ENCODE assay signal across 10 cellular contexts in the genomic region with DNA sequence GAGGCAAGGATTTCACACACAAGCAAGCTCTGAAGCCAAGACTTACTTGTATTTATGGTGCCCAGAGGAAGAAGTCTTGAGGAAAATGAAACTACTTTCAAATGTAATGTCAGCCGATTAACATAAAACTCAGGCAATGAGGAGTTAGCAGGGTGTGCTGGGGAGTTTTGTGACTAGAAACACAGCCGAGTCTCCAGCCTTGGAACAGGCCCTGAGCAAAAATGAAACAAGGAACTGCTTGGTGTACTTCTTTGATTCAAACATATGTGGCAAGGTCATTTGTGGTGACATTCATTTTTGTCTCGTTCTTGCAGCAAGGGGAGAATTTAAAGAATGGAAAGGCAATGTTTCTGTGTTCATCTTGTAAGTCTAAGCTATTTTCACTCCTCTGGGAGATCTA. TPM values are rescaled to one million over a fixed set of nuclear protein-coding genes. Genes with fewer than 3 reads are reported as not detected.
A peak's percentile ranks its signal among the peaks of the same experiment; 100 is the strongest.
DNase-seq lines count a peak whose midpoint lies in the region; ATAC-seq and TF ChIP-seq lines count a peak whose summit lies in the region.
"Had no signal": no experiment of that assay in that cellular context is flagged by ENCODE, and none has a peak within 500 bp of the region (broad histone marks: within the 10 kb centered on the region; RNA-seq: fewer than 3 reads in every experiment).

No MANE protein-coding gene starts in this region.

- ATAC-seq in GM19463 (IDR thresholded peaks at IDR 0.05; ENCODE audit: unreplicated experiment) (peak; percentile 77), HG03066 (IDR thresholded peaks at IDR 0.05; ENCODE audit: low read depth, unreplicated experiment) (peak; percentile 60), left lobe of liver (no peak)

- TF ChIP-seq CTCF in GM10248 (IDR thresholded peaks at IDR 0.05; ENCODE audit: control extremely low read depth, extremely low read depth, low read depth, missing control alignments), result no peak

- CTCF ChIA-PET in GM10248 (lab: Yijun Ruan, JAX), result interaction anchor here (0.9 to 1.3 kb wide), 3 partner anchors 14 to 67 kb away, joined by 3 read pairs; no protein-coding TSS in a partner anchor

- POLR2A ChIA-PET in GM10248 (lab: Yijun Ruan, JAX), result no interaction called here

- DNase-seq in GM10248 (ENCODE audit: extremely low spot score) (peak; percentile 31), RPMI8226 (peak; percentile 28), AG08396 (ENCODE audit: low spot score) (no peak), cortex of kidney (lab: John Stamatoyannopoulos, UW) (no peak), left lobe of liver (ENCODE audit: low spot score) (no peak)
- DNase-seq in activated CD4-positive, alpha-beta T cell treated with anti-CD3 and anti-CD28 coated beads for 48 hours, result no peak
- DNase-seq: BE2C had no signal

RNA-seq across cellular contexts. Expression of gene DYTN, which starts 4.4 kb away (rescaled TPM):
- not detected for total RNA-seq in left lobe of liver

RNA-seq across cellular contexts. Expression of gene MDH1B, which starts 51.4 kb away (rescaled TPM):
- total RNA-seq in left lobe of liver, result 0.28 TPM
- total RNA-seq: endothelial cell of umbilical vein had no signal

RNA-seq across cellular contexts. Expression of gene FASTKD2, which starts 51.6 kb away (rescaled TPM):
- total RNA-seq in left lobe of liver, result 12.9 TPM

Comparison
In these comparisons a context has a peak if more than half of its experiments do, and no peak if none do; other contexts are left out.
1. DNase-seq: peak in GM10248 (single experiment) and RPMI8226 (single experiment); none in AG08396 (single experiment), cortex of kidney (single experiment), left lobe of liver (single experiment) and activated CD4-positive, alpha-beta T cell treated with anti-CD3 and anti-CD28 coated beads for 48 hours (single experiment).